ENCODE assay signal across 1 cellular context in the genomic region with DNA sequence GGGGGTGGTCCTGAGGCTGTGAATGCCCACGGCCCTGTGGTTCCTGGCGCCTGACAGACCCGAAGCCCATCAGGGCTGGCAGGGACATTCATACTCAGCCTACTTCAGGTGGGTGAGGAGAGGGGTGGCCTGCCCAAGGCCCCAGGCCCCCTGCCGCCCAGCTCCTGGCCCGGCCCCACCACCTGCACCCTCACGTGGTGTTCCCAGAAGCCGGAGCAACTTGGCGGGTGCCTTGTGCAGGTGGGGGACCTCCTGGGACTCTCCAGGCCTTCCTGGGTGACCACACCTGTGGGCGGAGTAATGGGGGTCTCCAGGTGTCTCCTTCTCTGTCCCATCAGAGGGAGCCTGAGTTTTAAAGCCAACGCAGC.
TF ChIP-seq lines count a peak whose summit lies in the region.

No MANE protein-coding gene starts in this region.

TF ChIP-seq in H1, 55 proteins besides CTCF, POLR2A, EP300 and RAD21 (continued from another document):
- TF ChIP-seq HDAC2 (IDR thresholded peaks at IDR 0.05; ENCODE audit: borderline replicate concordance in 1 of 2, low read depth in 2 of 2, low read length in 2 of 2) (no peak), SP2 (IDR thresholded peaks at IDR 0.05; ENCODE audit: low read length) (no peak), CEBPB (IDR thresholded peaks at IDR 0.05; ENCODE audit: low read depth, low read length) (no peak), GTF2F1 (IDR thresholded peaks at IDR 0.05; ENCODE audit: borderline replicate concordance, low read depth, low read length) (no peak), NRF1 (IDR thresholded peaks at IDR 0.05; ENCODE audit: low read depth, low read length) (no peak), FOSL1 (IDR thresholded peaks at IDR 0.05; ENCODE audit: insufficient read depth, low read depth, low read length) (no peak), JUN (IDR thresholded peaks at IDR 0.05; ENCODE audit: low read depth, low read length) (no peak), SIX5 (IDR thresholded peaks at IDR 0.05; ENCODE audit: low read depth, low read length) (no peak)
